Comparison of ENCODE assay signal across 13 cellular contexts in the genomic region with DNA sequence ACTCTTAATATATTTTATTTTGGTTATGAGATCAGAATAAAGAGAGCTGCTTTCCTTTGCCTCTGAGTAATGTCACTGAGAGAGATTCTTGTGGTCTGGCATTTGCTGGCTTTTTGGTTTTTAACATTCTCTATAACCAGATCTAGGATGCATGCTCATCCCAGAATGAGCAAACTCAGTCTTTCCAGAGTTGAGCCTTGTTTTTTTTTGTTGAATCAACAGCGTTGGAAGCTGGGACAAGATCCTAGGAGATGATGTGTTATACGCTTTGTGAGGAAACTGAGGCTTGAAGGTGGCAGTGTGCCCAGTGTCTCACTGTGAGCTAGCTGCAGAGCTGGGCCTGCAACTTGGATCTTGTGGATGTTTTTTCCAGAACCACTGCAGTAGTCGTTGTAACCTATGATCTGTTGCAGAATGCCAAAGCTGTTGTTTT. TPM values are rescaled to one million over a fixed set of nuclear protein-coding genes. Genes with fewer than 3 reads are reported as not detected.
DNase-seq lines count a peak whose midpoint lies in the region; ATAC-seq and TF ChIP-seq lines count a peak whose summit lies in the region.
"Had no signal": no experiment of that assay in that cellular context is flagged by ENCODE, and none has a peak within 500 bp of the region (broad histone marks: within the 10 kb centered on the region; RNA-seq: fewer than 3 reads in every experiment).

No MANE protein-coding gene starts in this region.

- H3K36me3 ChIP-seq in MG63 (no peaks in the 10 kb centered on the region; the same call in 1 of the 2 replicates), muscle layer of duodenum (ENCODE audit: control insufficient read depth in 1 of 2, insufficient read depth in 2 of 2, low read length in 2 of 2) (no peaks in the 10 kb centered on the region)
- no peaks in the 10 kb centered on the region for H3K36me3 ChIP-seq in naive thymus-derived CD4-positive, alpha-beta T cell (ENCODE audit: control insufficient read depth in 2 of 3, insufficient read depth in 3 of 3, low read length in 3 of 3)

- intact Hi-C loops in naive thymus-derived CD4-positive, alpha-beta T cell (cut with micrococcal nuclease): no loop called here

- CTCF ChIA-PET in naive thymus-derived CD4-positive, alpha-beta T cell (lab: Charles Lee): no interaction called here

- ATAC-seq in naive thymus-derived CD4-positive, alpha-beta T cell: no peak

- peaks cover 0 to 4% (median 0%) of the 10 kb centered on the region in 5 donors for H3K36me3 Mint-ChIP-seq in naive thymus-derived CD4-positive, alpha-beta T cell
- H3K36me3 Mint-ChIP-seq: CD8-positive, alpha-beta memory T cell had no signal

- no peak overlapping the region for H3K4me3 Mint-ChIP-seq in naive thymus-derived CD4-positive, alpha-beta T cell
- H3K4me3 Mint-ChIP-seq: activated B cell treated with CpG ODN at 0.5 μM for 24 hours; CD8-positive, alpha-beta memory T cell; mesothelial cell of epicardium had no signal

- no peak overlapping the region for H3K27ac Mint-ChIP-seq in naive thymus-derived CD4-positive, alpha-beta T cell
- H3K27ac Mint-ChIP-seq: activated B cell treated with CpG ODN at 0.5 μM for 24 hours; CD8-positive, alpha-beta memory T cell; mesothelial cell of epicardium had no signal

- H3K27me3 Mint-ChIP-seq in naive thymus-derived CD4-positive, alpha-beta T cell: peaks cover 0 to 8% (median 6%) of the 10 kb centered on the region in 5 donors
- H3K27me3 Mint-ChIP-seq: activated B cell treated with CpG ODN at 0.5 μM for 24 hours had no signal

- H3K4me3 ChIP-seq in MG63 (no peak overlapping the region), coronary artery (peak overlapping the region; percentile 59), muscle layer of duodenum (ENCODE audit: low read depth in 1 of 2, low read length in 2 of 2) (no peak overlapping the region)
- H3K4me3 ChIP-seq in naive thymus-derived CD4-positive, alpha-beta T cell (ENCODE audit: low read length): no peak overlapping the region

- POLR2A ChIA-PET in naive thymus-derived CD4-positive, alpha-beta T cell (lab: Charles Lee): interaction anchor here (0.6 kb wide), 1 partner anchor 398 kb away, joined by 5 read pairs; no protein-coding TSS in a partner anchor

- no peaks in the 10 kb centered on the region for H3K9me3 ChIP-seq in MG63
- H3K9me3 ChIP-seq in muscle layer of duodenum (ENCODE audit: control insufficient read depth in 1 of 2, low read length in 2 of 2): no peaks in the 10 kb centered on the region
- H3K9me3 ChIP-seq in naive thymus-derived CD4-positive, alpha-beta T cell (ENCODE audit: control insufficient read depth in 2 of 3, low read length in 3 of 3): no peaks in the 10 kb centered on the region

- H3K4me1 Mint-ChIP-seq in naive thymus-derived CD4-positive, alpha-beta T cell: no peaks in the 10 kb centered on the region
- H3K4me1 Mint-ChIP-seq: activated B cell treated with CpG ODN at 0.5 μM for 24 hours; CD8-positive, alpha-beta memory T cell had no signal

- no peak for TF ChIP-seq CTCF in coronary artery (IDR thresholded peaks at IDR 0.05)

- DNase-seq in AG08396 (ENCODE audit: low spot score) (peak; percentile 65), MG63 (peak; percentile 74), coronary artery (ENCODE audit: low spot score) (no peak), DMS 273 treated with DMSO at 0.1 percent for 48 hours (lab: John Stamatoyannopoulos, UW) (no peak), ecto neural progenitor cell (ENCODE audit: low spot score) (no peak), HPDE6-E6E7 (ENCODE audit: extremely low spot score) (no peak)
- no peak for DNase-seq in naive thymus-derived CD4-positive, alpha-beta T cell
- DNase-seq: activated B cell treated with CpG ODN at 0.5 μM for 24 hours; activated gamma-delta T cell treated with Interleukin-2 at 50 U/mL for 16 hours; CD8-positive, alpha-beta memory T cell; Karpas-422 had no signal

- peak overlapping the region in 1 of 2 donors; percentile 64 for H3K27ac ChIP-seq in coronary artery
- peak overlapping the region; percentile 21 for H3K27ac ChIP-seq in muscle layer of duodenum (ENCODE audit: low read length)
- no peak overlapping the region for H3K27ac ChIP-seq in naive thymus-derived CD4-positive, alpha-beta T cell (ENCODE audit: low read depth, low read length)

- no peaks in the 10 kb centered on the region for H3K27me3 ChIP-seq in MG63
- no peaks in the 10 kb centered on the region for H3K27me3 ChIP-seq in muscle layer of duodenum (ENCODE audit: low read depth, low read length)
- H3K27me3 ChIP-seq in naive thymus-derived CD4-positive, alpha-beta T cell (ENCODE audit: control insufficient read depth in 2 of 2, insufficient read depth in 2 of 2, low read length in 2 of 2): no peaks in the 10 kb centered on the region

- H3K9me3 Mint-ChIP-seq in naive thymus-derived CD4-positive, alpha-beta T cell: peaks cover 0 to 5% (median 0%) of the 10 kb centered on the region in 11 donors
- H3K9me3 Mint-ChIP-seq: activated B cell treated with CpG ODN at 0.5 μM for 24 hours; CD8-positive, alpha-beta memory T cell; mesothelial cell of epicardium had no signal

- H3K4me1 ChIP-seq in muscle layer of duodenum (ENCODE audit: control insufficient read depth in 1 of 2, insufficient read depth in 2 of 2, low read length in 2 of 2): no peaks in the 10 kb centered on the region
- no peaks in the 10 kb centered on the region for H3K4me1 ChIP-seq in naive thymus-derived CD4-positive, alpha-beta T cell (ENCODE audit: control insufficient read depth in 2 of 2, insufficient read depth in 2 of 2, low read length in 2 of 2)

RNA-seq across cellular contexts. Expression of a gene that starts 19.5 kb away (rescaled TPM):
- 95.6 and 123 TPM in 2 replicates for total RNA-seq in MG63 (2014; rRNA removed; shearing (Covaris generic); ENCODE audit: low replicate concordance)
- total RNA-seq in naive thymus-derived CD4-positive, alpha-beta T cell: 10 to 100 TPM in 1 of 5 experiments, under 1 TPM in 4; 0.43 to 14.9 (median 0.54) TPM
- under 1 TPM; 0.54 to 0.99 TPM for polyA plus RNA-seq in naive thymus-derived CD4-positive, alpha-beta T cell

Comparison
In these comparisons a context has a peak if more than half of its experiments do, and no peak if none do; other contexts are left out.
1. DNase-seq: peak in AG08396 (single experiment) and MG63 (single experiment); none in coronary artery (single experiment), DMS 273 treated with DMSO at 0.1 percent for 48 hours (single experiment), ecto neural progenitor cell (single experiment), HPDE6-E6E7 (single experiment) and naive thymus-derived CD4-positive, alpha-beta T cell (0 of 9).